Comparison of ENCODE assay signal across 1 cellular context in genomic region chr19:16463991-16464575, GRCh38.
TF ChIP-seq lines count a peak whose summit lies in the region.

No MANE protein-coding gene starts in this region.

TF ChIP-seq in endothelial cell of umbilical vein, 7 proteins besides CTCF, POLR2A, EP300 and RAD21:
- TF ChIP-seq EZH2 (IDR thresholded peaks at IDR 0.05; ENCODE audit: borderline replicate concordance, low read depth, low read length, severe bottlenecking) (no peak), POLR2AphosphoS5 (IDR thresholded peaks at IDR 0.05; ENCODE audit: insufficient read depth, low read depth, low read length) (no peak), GATA2 (IDR thresholded peaks at IDR 0.05; ENCODE audit: insufficient read depth, insufficient read length, low read depth, low read length) (no peak), JUN (IDR thresholded peaks at IDR 0.05; ENCODE audit: borderline replicate concordance, insufficient read depth, insufficient read length, low read depth) (no peak), MYC (IDR thresholded peaks at IDR 0.05; ENCODE audit: low read depth, low read length) (no peak), FOS (IDR thresholded peaks at IDR 0.05; ENCODE audit: borderline replicate concordance, insufficient read depth, low read length) (no peak)
- TF ChIP-seq, protein P1, sequence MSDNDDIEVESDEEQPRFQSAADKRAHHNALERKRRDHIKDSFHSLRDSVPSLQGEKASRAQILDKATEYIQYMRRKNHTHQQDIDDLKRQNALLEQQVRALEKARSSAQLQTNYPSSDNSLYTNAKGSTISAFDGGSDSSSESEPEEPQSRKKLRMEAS (IDR thresholded peaks at IDR 0.05; ENCODE audit: insufficient read depth, insufficient read length) = no peak
